Comparison of ENCODE assay signal across 8 cellular contexts in genomic region chr16:86566601-86566965, GRCh38. TPM values are rescaled to one million over a fixed set of nuclear protein-coding genes. Genes with fewer than 3 reads are reported as not detected.
A peak's percentile ranks its signal among the peaks of the same experiment; 100 is the strongest.
DNase-seq lines count a peak whose midpoint lies in the region; TF ChIP-seq lines count a peak whose summit lies in the region.
"Had no signal": no experiment of that assay in that cellular context is flagged by ENCODE, and none has a peak within 500 bp of the region (broad histone marks: within the 10 kb centered on the region; RNA-seq: fewer than 3 reads in every experiment).

TSS of gene FOXC2 (plus strand) at chr16:86566829. CDS start at chr16:86567336, 507 bp downstream.

- peaks cover 85% of the 10 kb centered on the region for H3K27me3 Mint-ChIP-seq in nephron (ENCODE audit: low read depth)

- peak within 1 kb of the TSS in 1 of 2 donors; percentile 31 for H3K27ac ChIP-seq in uterus

- peak within 1 kb of the TSS in 1 of 2 donors; percentile 8 for H3K4me3 ChIP-seq in uterus

- TF ChIP-seq POLR2A in uterus (IDR thresholded peaks at IDR 0.05): peak in 1 of 2 donors; percentile 8

- DNase-seq in HPDE6-E6E7 (ENCODE audit: extremely low spot score) (peak; percentile 88), activated T-cell treated with anti-CD3 and anti-CD28 coated beads for 24 hours (ENCODE audit: low read depth) (peak; percentile 42), fibroblast of gingiva (ENCODE audit: low read depth) (peak; percentile 96), uterus (peak; percentile 67 to 69), NK-92 (lab: John Stamatoyannopoulos, UW; ENCODE audit: unreplicated experiment) (no peak), NCI-H1694 treated with DMSO at 0.1 percent for 48 hours (lab: John Stamatoyannopoulos, UW) (no peak)

- H3K27me3 ChIP-seq in uterus: peaks cover 16 to 52% of the 10 kb centered on the region in 2 donors

- H3K9me3 ChIP-seq in uterus: no peaks in the 10 kb centered on the region

- no peaks in the 10 kb centered on the region for H3K9me3 Mint-ChIP-seq in nephron

- peaks cover 35% of the 10 kb centered on the region for H3K4me1 Mint-ChIP-seq in nephron

- TF ChIP-seq CTCF in nephron (IDR thresholded peaks at IDR 0.05; ENCODE audit: unreplicated experiment in 3 of 3) (no peak), uterus (IDR thresholded peaks at IDR 0.05) (no peak)

- H3K36me3 ChIP-seq in uterus: no peaks in the 10 kb centered on the region

- H3K27ac Mint-ChIP-seq in nephron: peak within 1 kb of the TSS; percentile 72 to 98 (median 94)

- peak within 1 kb of the TSS; percentile 91 to 94 (median 92) for H3K4me3 Mint-ChIP-seq in nephron

- intact Hi-C loops in uterus (cut with DNase I; ENCODE audit: low total_unique reads): loop anchor here (5.0 kb wide), 1 partner anchor 496 kb away; no protein-coding TSS in a partner anchor

- peaks cover 30% of the 10 kb centered on the region for H3K36me3 Mint-ChIP-seq in nephron (ENCODE audit: low read depth)

- H3K4me1 ChIP-seq in uterus: no peaks in the 10 kb centered on the region

RNA-seq across cellular contexts. Expression of gene FOXC2, which starts in this region (rescaled TPM):
- total RNA-seq in uterus: 1 to 10 TPM in 1 of 4 donors, under 1 TPM in 1, not detected in 2; 0.21 to 2.6 TPM
- total RNA-seq: T-helper 2 cell treated with Interferon-gamma antibody and Interleukin-4, amounts not matched to agents 100 ng/mL and 5 ng/mL, for 36 hours had no signal

Comparison
In these comparisons a context has a peak if more than half of its experiments do, and no peak if none do; other contexts are left out.
1. DNase-seq: peak in HPDE6-E6E7 (single experiment), activated T-cell treated with anti-CD3 and anti-CD28 coated beads for 24 hours (single experiment), fibroblast of gingiva (single experiment) and uterus (2 of 2); none in NK-92 (single experiment) and NCI-H1694 treated with DMSO at 0.1 percent for 48 hours (single experiment).